ENCODE assay signal across 8 cellular contexts in the genomic region with DNA sequence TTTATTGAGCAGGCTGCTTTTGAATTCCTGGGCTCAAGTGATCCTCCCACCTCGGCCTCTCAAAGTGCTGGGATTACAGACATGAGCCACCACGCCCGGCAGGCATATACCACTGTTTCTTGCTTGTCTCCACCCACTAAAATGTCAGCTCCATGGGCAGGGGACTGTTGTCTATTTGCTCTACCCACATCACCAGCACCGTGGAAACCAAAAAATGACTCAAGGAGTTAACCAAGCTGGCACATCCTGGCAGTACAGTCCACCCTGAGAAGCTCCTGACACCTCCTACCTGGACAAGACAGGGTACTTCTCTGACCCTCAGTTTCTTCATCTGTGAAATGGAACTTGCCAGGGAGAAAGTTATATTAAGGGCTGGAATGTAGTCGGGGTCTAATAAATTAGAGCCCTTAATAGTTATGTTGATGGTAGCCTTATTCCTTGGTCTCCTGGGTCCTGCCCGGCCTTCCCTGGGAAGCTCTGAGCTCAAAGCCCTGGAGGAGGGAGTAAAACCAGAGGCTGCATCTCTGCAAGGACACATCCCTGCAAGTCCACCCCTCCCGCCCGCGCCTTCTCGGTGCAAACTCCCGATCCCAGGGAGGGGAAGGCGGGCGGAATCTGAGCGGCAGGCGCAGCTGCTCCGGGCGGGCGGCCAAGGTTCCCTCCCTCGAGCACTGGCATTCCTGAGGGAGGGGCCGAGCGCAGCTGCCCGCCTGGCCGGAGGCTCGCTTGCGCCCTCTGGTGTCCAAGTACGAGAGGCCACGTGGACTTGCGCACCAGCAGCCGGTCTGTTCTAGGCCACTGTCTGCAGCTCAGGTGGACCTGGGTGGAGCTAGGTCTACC. TPM values are rescaled to one million over a fixed set of nuclear protein-coding genes. Genes with fewer than 3 reads are reported as not detected.
DNase-seq lines count a peak whose midpoint lies in the region; ATAC-seq and TF ChIP-seq lines count a peak whose summit lies in the region.

No MANE protein-coding gene starts in this region.

- no peak overlapping the region for H3K27ac ChIP-seq in SU-DHL-6 (ENCODE audit: low read depth, low read length)

- H3K4me1 Mint-ChIP-seq in activated naive CD8-positive, alpha-beta T cell treated with anti-CD3 and anti-CD28 coated beads, Interleukin-2, amount 10 ng/mL, durations not matched to agents 7 days and 5 days: peaks cover 3% of the 10 kb centered on the region
- H3K4me1 Mint-ChIP-seq in progenitor cell of endocrine pancreas (ENCODE audit: low read depth): no peaks in the 10 kb centered on the region

- H3K9me2 ChIP-seq in SU-DHL-6 (replicated peaks; ENCODE audit: insufficient read depth, low read length): no peaks in the 10 kb centered on the region

- no peak overlapping the region for H3K4me3 Mint-ChIP-seq in activated naive CD8-positive, alpha-beta T cell treated with anti-CD3 and anti-CD28 coated beads, Interleukin-2, amount 10 ng/mL, durations not matched to agents 7 days and 5 days
- H3K4me3 Mint-ChIP-seq in progenitor cell of endocrine pancreas (ENCODE audit: low read depth): peak overlapping the region; percentile 7

- H3K27me3 ChIP-seq in SU-DHL-6 (ENCODE audit: low read length): no peaks in the 10 kb centered on the region

- POLR2A ChIA-PET in activated naive CD8-positive, alpha-beta T cell treated with anti-CD3 and anti-CD28 coated beads, Interleukin-2, amount 10 ng/mL, durations not matched to agents 7 days and 5 days (lab: Charles Lee): no interaction called here

- H3K27me3 Mint-ChIP-seq in activated naive CD8-positive, alpha-beta T cell treated with anti-CD3 and anti-CD28 coated beads, Interleukin-2, amount 10 ng/mL, durations not matched to agents 7 days and 5 days: peaks cover 24% of the 10 kb centered on the region
- H3K27me3 Mint-ChIP-seq in progenitor cell of endocrine pancreas: peaks cover 28% of the 10 kb centered on the region

- no peaks in the 10 kb centered on the region for H3K9me3 Mint-ChIP-seq in activated naive CD8-positive, alpha-beta T cell treated with anti-CD3 and anti-CD28 coated beads, Interleukin-2, amount 10 ng/mL, durations not matched to agents 7 days and 5 days
- peaks cover 2% of the 10 kb centered on the region for H3K9me3 Mint-ChIP-seq in progenitor cell of endocrine pancreas (ENCODE audit: low read depth)

- H3K4me2 ChIP-seq in SU-DHL-6 (ENCODE audit: low read depth, low read length, poor library complexity, severe bottlenecking): peak overlapping the region; percentile 26

- H3K4me3 ChIP-seq in SU-DHL-6 (ENCODE audit: insufficient read depth, low read length, poor library complexity, severe bottlenecking): no peak overlapping the region

- no peak overlapping the region for H3K27ac Mint-ChIP-seq in activated naive CD8-positive, alpha-beta T cell treated with anti-CD3 and anti-CD28 coated beads, Interleukin-2, amount 10 ng/mL, durations not matched to agents 7 days and 5 days
- H3K27ac Mint-ChIP-seq in progenitor cell of endocrine pancreas: no peak overlapping the region

- no peaks in the 10 kb centered on the region for H3F3A ChIP-seq in SU-DHL-6 (ENCODE audit: insufficient read depth)

- no peaks in the 10 kb centered on the region for H3K36me3 ChIP-seq in SU-DHL-6 (ENCODE audit: low read length)

- no peaks in the 10 kb centered on the region for H3K9me3 ChIP-seq in SU-DHL-6 (ENCODE audit: insufficient read depth, low read length)

- DNase-seq in ACHN (peak; percentile 86), NCI-H1105 treated with DMSO at 0.1 percent for 48 hours (lab: John Stamatoyannopoulos, UW) (peak; percentile 95), cardiac septum (ENCODE audit: low spot score) (peak; percentile 95), progenitor cell of endocrine pancreas (ENCODE audit: low spot score, unreplicated experiment) (peak; percentile 94), ureter (ENCODE audit: low spot score) (peak; percentile 95)
- DNase-seq in activated naive CD8-positive, alpha-beta T cell treated with anti-CD3 and anti-CD28 coated beads, Interleukin-2, amount 10 ng/mL, durations not matched to agents 7 days and 5 days: peak; percentile 84

- no peak overlapping the region for H3K9ac ChIP-seq in SU-DHL-6 (ENCODE audit: low read length)

- H3K79me2 ChIP-seq in SU-DHL-6 (ENCODE audit: insufficient read depth, low read length): no peaks in the 10 kb centered on the region

- H4K20me1 ChIP-seq in SU-DHL-6 (ENCODE audit: low read depth, low read length): no peaks in the 10 kb centered on the region

- TF ChIP-seq CTCF in SU-DHL-6 (IDR thresholded peaks at IDR 0.05; ENCODE audit: insufficient read depth, low read length, poor library complexity, severe bottlenecking) (peak; percentile 79), progenitor cell of endocrine pancreas (IDR thresholded peaks at IDR 0.05; ENCODE audit: unreplicated experiment) (peak; percentile 90)

- no peak overlapping the region for H2AFZ ChIP-seq in SU-DHL-6 (ENCODE audit: low read depth, low read length, severe bottlenecking)

- in situ Hi-C loops in ACHN (cut with HindIII; ENCODE audit: low pct_ligation_motif_present, low pct_unique_long_range_greater_than_20kb, low sequenced_read_pairs): no loop called here

- no peaks in the 10 kb centered on the region for H3K36me3 Mint-ChIP-seq in activated naive CD8-positive, alpha-beta T cell treated with anti-CD3 and anti-CD28 coated beads, Interleukin-2, amount 10 ng/mL, durations not matched to agents 7 days and 5 days
- H3K36me3 Mint-ChIP-seq in progenitor cell of endocrine pancreas (ENCODE audit: insufficient read depth): no peaks in the 10 kb centered on the region

- peak; percentile 72 for ATAC-seq in GM19023 (IDR thresholded peaks at IDR 0.05; ENCODE audit: unreplicated experiment)
- ATAC-seq in activated naive CD8-positive, alpha-beta T cell treated with anti-CD3 and anti-CD28 coated beads, Interleukin-2, amount 10 ng/mL, durations not matched to agents 7 days and 5 days (ENCODE audit: low read depth): peak; percentile 87

- intact Hi-C loops in cardiac septum (cut with DNase I): loop anchor here (2.0 to 5.0 kb wide), 2 partner anchors 80 to 93 kb away; no protein-coding TSS in a partner anchor

RNA-seq across cellular contexts. Expression of gene RDH8, which starts 14.1 kb away (rescaled TPM):
- not detected for total RNA-seq in activated naive CD8-positive, alpha-beta T cell treated with anti-CD3 and anti-CD28 coated beads, Interleukin-2, amount 10 ng/mL, durations not matched to agents 7 days and 5 days
- total RNA-seq in cardiac septum (not detected), progenitor cell of endocrine pancreas (not detected in 2 replicates), ureter (not detected)

RNA-seq across cellular contexts. Expression of gene COL5A3, which starts 17.1 kb away (rescaled TPM):
- total RNA-seq in activated naive CD8-positive, alpha-beta T cell treated with anti-CD3 and anti-CD28 coated beads, Interleukin-2, amount 10 ng/mL, durations not matched to agents 7 days and 5 days: under 1 TPM; 0.08 to 0.17 TPM
- 8.9 TPM for total RNA-seq in cardiac septum
- 0.05 TPM in 1 of 2 replicates, not detected in the other for total RNA-seq in progenitor cell of endocrine pancreas
- total RNA-seq in ureter: 12.4 TPM

RNA-seq across cellular contexts. Expression of gene SHFL, which starts 58.7 kb away (rescaled TPM):
- total RNA-seq in activated naive CD8-positive, alpha-beta T cell treated with anti-CD3 and anti-CD28 coated beads, Interleukin-2, amount 10 ng/mL, durations not matched to agents 7 days and 5 days: 100 to 1,000 TPM; 118 to 126 TPM
- total RNA-seq in cardiac septum: 9.4 TPM
- 2.2 and 3.0 TPM in 2 replicates for total RNA-seq in progenitor cell of endocrine pancreas
- 44.6 TPM for total RNA-seq in ureter
